ENCODE assay signal across 9 cellular contexts in genomic region chr5:33892419-33893151, GRCh38. TPM values are rescaled to one million over a fixed set of nuclear protein-coding genes. Genes with fewer than 3 reads are reported as not detected.
A peak's percentile ranks its signal among the peaks of the same experiment; 100 is the strongest.
DNase-seq lines count a peak whose midpoint lies in the region; ATAC-seq lines count a peak whose summit lies in the region.
"Had no signal": no experiment of that assay in that cellular context is flagged by ENCODE, and none has a peak within 500 bp of the region (broad histone marks: within the 10 kb centered on the region; RNA-seq: fewer than 3 reads in every experiment).

No MANE protein-coding gene starts in this region.

- peaks cover 6% of the 10 kb centered on the region for H3K79me1 ChIP-seq in trophoblast cell (ENCODE audit: low read length)

- peak overlapping the region; percentile 17 for H4K8ac ChIP-seq in trophoblast cell (ENCODE audit: low read depth, low read length)

- H2BK120ac ChIP-seq in trophoblast cell (ENCODE audit: insufficient read depth, low read length, poor library complexity): peak overlapping the region; percentile 15

- no peaks in the 10 kb centered on the region for H3K36me3 ChIP-seq in SJSA1
- no peaks in the 10 kb centered on the region for H3K36me3 ChIP-seq in trophoblast cell (ENCODE audit: control insufficient read depth in 1 of 2, insufficient read depth in 2 of 2, low read length in 2 of 2)

- H3K4me3 ChIP-seq in SJSA1 (peak overlapping the region; percentile 38), trophoblast cell (ENCODE audit: low read depth, low read length) (peak overlapping the region; percentile 65)

- DNase-seq in EL (peak; percentile 99), SJSA1 (ENCODE audit: low read depth in 1 of 2, low spot score in 2 of 2) (peak; percentile 53 to 55), Right ventricle myocardium superior (no peak), trophoblast cell (peak in 1 of 2 donors; percentile 3), NCI-H2196 treated with DMSO at 0.1 percent for 48 hours (lab: John Stamatoyannopoulos, UW; ENCODE audit: unreplicated experiment) (no peak), cerebellar nuclear complex (lab: John Stamatoyannopoulos, UW) (no peak)
- DNase-seq in activated CD4-positive, alpha-beta T cell treated with anti-CD3 and anti-CD28 coated beads, Interleukin-2, amount 50 U/mL, for 4 hours: no peak
- DNase-seq: activated naive CD4-positive, alpha-beta T cell treated with Interleukin-2 at 50 U/mL for 16 hours had no signal

- H3K4me2 ChIP-seq in trophoblast cell (ENCODE audit: low read length): peak overlapping the region; percentile 71

- no peak overlapping the region for H3K18ac ChIP-seq in trophoblast cell (ENCODE audit: low read length)

- intact Hi-C loops in Right ventricle myocardium superior (cut with DNase I): no loop called here

- H3K79me2 ChIP-seq in trophoblast cell (ENCODE audit: control insufficient read depth, insufficient read depth, low read length, poor library complexity): no peaks in the 10 kb centered on the region

- H3K9me3 ChIP-seq in SJSA1 (replicated peaks): no peaks in the 10 kb centered on the region
- H3K9me3 ChIP-seq in trophoblast cell (ENCODE audit: insufficient read depth, low read depth, low read length): no peaks in the 10 kb centered on the region

- peak overlapping the region; percentile 49; the same call in 1 of the 2 replicates for H3K27ac ChIP-seq in SJSA1
- H3K27ac ChIP-seq in trophoblast cell (ENCODE audit: low read depth, low read length): peak overlapping the region; percentile 64

- peak overlapping the region; percentile 22 for H4K12ac ChIP-seq in trophoblast cell (ENCODE audit: low read depth, low read length)

- ATAC-seq in Right ventricle myocardium superior (ENCODE audit: poor library complexity) (peak; percentile 49), GM18870 (IDR thresholded peaks at IDR 0.05; ENCODE audit: unreplicated experiment) (no peak)

- H3K27me3 ChIP-seq in SJSA1 (replicated peaks) (no peaks in the 10 kb centered on the region), trophoblast cell (ENCODE audit: insufficient read depth, low read length) (no peaks in the 10 kb centered on the region)

- no peak overlapping the region for H2AK5ac ChIP-seq in trophoblast cell (ENCODE audit: low read length)

- peak overlapping the region; percentile 18 for H2BK12ac ChIP-seq in trophoblast cell (ENCODE audit: low read length)

- H3K4ac ChIP-seq in trophoblast cell (ENCODE audit: low read depth, low read length): no peak overlapping the region

- peak overlapping the region; percentile 66 for H2BK5ac ChIP-seq in trophoblast cell (ENCODE audit: low read depth, low read length, poor library complexity)

- peak overlapping the region; percentile 75 for H2AFZ ChIP-seq in trophoblast cell (ENCODE audit: insufficient read depth, low read length, poor library complexity)

- peak overlapping the region; percentile 24 for H3K14ac ChIP-seq in trophoblast cell (ENCODE audit: low read length)

- H3K4me1 ChIP-seq in SJSA1 (replicated peaks): peaks cover 38% of the 10 kb centered on the region
- peaks cover 6 to 13% of the 10 kb centered on the region in 2 experiments for H3K4me1 ChIP-seq in trophoblast cell (ENCODE audit: control insufficient read depth in 1 of 2, insufficient read depth in 2 of 2, low read length in 2 of 2)

- H4K91ac ChIP-seq in trophoblast cell (ENCODE audit: low read depth, low read length): peak overlapping the region; percentile 63

- no peak overlapping the region for H3K23ac ChIP-seq in trophoblast cell (ENCODE audit: low read length)

- WGBS in trophoblast cell (ENCODE audit: extremely low coverage, insufficient coverage, insufficient read length): no CpG with 5 or more reads among the region's 13 CpGs

- H3K9ac ChIP-seq in trophoblast cell (ENCODE audit: low read length): no peak overlapping the region

RNA-seq across cellular contexts. Expression of gene ADAMTS12, which starts 0.8 kb away (rescaled TPM):
- 3.9 and 9.1 TPM in 2 replicates for total RNA-seq in SJSA1 (2014; rRNA removed; shearing (Covaris generic))
- 1.7 TPM for total RNA-seq in Right ventricle myocardium superior
- polyA plus RNA-seq in trophoblast cell (2013): 4.7 and 4.8 TPM in 2 replicates

RNA-seq across cellular contexts. Expression of gene RXFP3, which starts 43.6 kb away (rescaled TPM):
- total RNA-seq in SJSA1 (2014; rRNA removed; shearing (Covaris generic)): not detected in 2 replicates
- total RNA-seq in Right ventricle myocardium superior: not detected
- not detected in 2 replicates for polyA plus RNA-seq in trophoblast cell (2013)

Comparison
In these comparisons a context has a peak if more than half of its experiments do, and no peak if none do; other contexts are left out.
1. DNase-seq: peak in EL (single experiment) and SJSA1 (2 of 2); none in Right ventricle myocardium superior (single experiment), NCI-H2196 treated with DMSO at 0.1 percent for 48 hours (single experiment), activated CD4-positive, alpha-beta T cell treated with anti-CD3 and anti-CD28 coated beads, Interleukin-2, amount 50 U/mL, for 4 hours (0 of 2) and cerebellar nuclear complex (0 of 2).